In the genomic region with DNA sequence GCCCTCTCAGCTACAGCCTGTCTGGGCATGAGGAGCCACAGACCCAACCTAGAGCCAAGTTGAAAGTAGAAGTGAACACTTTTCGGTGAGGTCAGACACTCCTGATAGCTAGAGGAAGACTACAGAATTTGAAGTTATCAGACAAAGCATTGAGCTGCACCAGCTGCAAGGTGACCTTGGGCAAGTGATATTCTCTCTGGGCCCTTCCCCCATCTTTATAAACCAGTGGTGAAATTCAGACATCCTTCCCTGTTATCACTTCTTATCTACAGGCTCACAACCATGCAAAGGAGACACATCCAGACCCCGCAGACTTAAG, we compare ENCODE assay signal across 11 cellular contexts. TPM values are rescaled to one million over a fixed set of nuclear protein-coding genes. Genes with fewer than 3 reads are reported as not detected.
DNase-seq lines count a peak whose midpoint lies in the region; ATAC-seq and TF ChIP-seq lines count a peak whose summit lies in the region.
"Had no signal": no experiment of that assay in that cellular context is flagged by ENCODE, and none has a peak within 500 bp of the region (broad histone marks: within the 10 kb centered on the region; RNA-seq: fewer than 3 reads in every experiment).

No MANE protein-coding gene starts in this region.

- peak overlapping the region; percentile 51 for H2BK120ac ChIP-seq in IMR-90 (ENCODE audit: low read depth, low read length)

- H3K27me3 ChIP-seq in IMR-90 (ENCODE audit: control insufficient read depth, insufficient read depth, low read length) (no peaks in the 10 kb centered on the region), ovary (no peaks in the 10 kb centered on the region), lower lobe of right lung (ENCODE audit: low read depth) (no peaks in the 10 kb centered on the region)
- H3K27me3 ChIP-seq: right lobe of liver had no signal

- TF ChIP-seq CTCF in IMR-90 (conservative IDR thresholded peaks at IDR 0.05; ENCODE audit: low read depth, low read length) (no peak), brain (conservative IDR thresholded peaks at IDR 0.05) (no peak), ovary (IDR thresholded peaks at IDR 0.05) (no peak), lower lobe of right lung (IDR thresholded peaks at IDR 0.05) (no peak)

- no CpG with 5 or more reads among the region's 2 CpGs for WGBS in IMR-90 (ENCODE audit: extremely low coverage in 2 of 2, insufficient read length in 1 of 2), 2 experiments
- 8 to 20% (median 19%) methylated on average over 2 of the region's 2 CpGs for WGBS in ovary, 3 donors

- H2BK15ac ChIP-seq in IMR-90 (ENCODE audit: low read depth, low read length): peak overlapping the region; percentile 41; the same call in 1 of the 3 replicates

- H3K9me1 ChIP-seq in IMR-90 (ENCODE audit: insufficient read depth, low read length): no peaks in the 10 kb centered on the region; the same call in 1 of the 2 replicates

- peak overlapping the region; percentile 91 for H2AK5ac ChIP-seq in IMR-90 (ENCODE audit: low read depth, low read length)

- peaks cover 0 to 26% of the 10 kb centered on the region in 2 experiments; a peak in 2 of 4 replicates for H3K79me1 ChIP-seq in IMR-90 (ENCODE audit: low read depth in 1 of 2, low read length in 2 of 2)

- in situ Hi-C loops in IMR-90 (cut with MboI; ENCODE audit: low sequenced_read_pairs): no loop called here

- H2BK20ac ChIP-seq in IMR-90 (ENCODE audit: low read depth, low read length): no peak overlapping the region

- peak overlapping the region; percentile 67 to 91 (median 85) for H3K27ac Mint-ChIP-seq in brain
- H3K27ac Mint-ChIP-seq: activated naive CD8-positive, alpha-beta T cell had no signal

- H3K4me1 ChIP-seq in IMR-90 (ENCODE audit: control insufficient read depth, insufficient read depth, low read length) (peaks cover 14% of the 10 kb centered on the region), ovary (ENCODE audit: insufficient read depth) (peaks cover 18% of the 10 kb centered on the region), lower lobe of right lung (peaks cover 11% of the 10 kb centered on the region)
- H3K4me1 ChIP-seq: right lobe of liver had no signal

- POLR2A ChIA-PET in IMR-90 (lab: Charles Lee; ENCODE audit: unreplicated experiment): interaction anchor here (0.5 kb wide), 1 partner anchor 481 kb away, joined by 3 read pairs; no protein-coding TSS in a partner anchor

- no TSS peak for BruUV-seq in IMR-90 (replicated peaks; lab: Mats Ljungman, UMichigan)

- H4K8ac ChIP-seq in IMR-90 (ENCODE audit: low read depth in 2 of 2, low read length in 2 of 2): peak overlapping the region in 1 of 2 experiments; percentile 75; a peak in 1 of 4 replicates

- no peak overlapping the region for H3K27ac ChIP-seq in IMR-90 (ENCODE audit: insufficient read depth, low read length)
- H3K27ac ChIP-seq in ovary: peak overlapping the region; percentile 62 to 65
- H3K27ac ChIP-seq in lower lobe of right lung: no peak overlapping the region
- H3K27ac ChIP-seq: right lobe of liver had no signal

- H3K4ac ChIP-seq in IMR-90 (ENCODE audit: low read depth, low read length): peak overlapping the region; percentile 62; the same call in 1 of the 2 replicates

- dilution Hi-C loops in IMR-90 (cut with HindIII; ENCODE audit: low sequenced_read_pairs, unreplicated experiment): no loop called here

- no peak for TF ChIP-seq EP300 in ovary (IDR thresholded peaks at IDR 0.05)

- H3K4me2 ChIP-seq in IMR-90 (ENCODE audit: low read depth, low read length): no peak overlapping the region

- H3K18ac ChIP-seq in IMR-90 (ENCODE audit: low read depth, low read length): no peak overlapping the region

- no peak for TF ChIP-seq RAD21 in IMR-90 (IDR thresholded peaks at IDR 0.05; ENCODE audit: low read length)

- CTCF ChIA-PET in IMR-90 (lab: Yijun Ruan, JAX): interaction anchor here (0.8 to 1.8 kb wide), 3 partner anchors 8 to 54 kb away, joined by 3 to 7 read pairs (median 5); partner anchors contain the start of gene PMM1

- H3K4me3 ChIP-seq in IMR-90 (ENCODE audit: insufficient read depth, low read depth, low read length): no peak overlapping the region
- H3K4me3 ChIP-seq in ovary: no peak overlapping the region
- no peak overlapping the region for H3K4me3 ChIP-seq in lower lobe of right lung
- H3K4me3 ChIP-seq: right lobe of liver had no signal

- H3K36me3 ChIP-seq in IMR-90 (ENCODE audit: control insufficient read depth, insufficient read depth, low read length) (peaks cover 19% of the 10 kb centered on the region), ovary (no peaks in the 10 kb centered on the region), lower lobe of right lung (peaks cover 37% of the 10 kb centered on the region)

- intact Hi-C loops in IMR-90 (cut with micrococcal nuclease): loop anchor here (1.0 kb wide), 1 partner anchor 64 kb away; no protein-coding TSS in a partner anchor
- intact Hi-C loops in ovary (cut with DNase I): loop anchor here in 3 of 4 donors (5.0 to 10.0 kb wide), 3 partner anchors 53 to 195 kb away; partner anchors contain the start of gene POLR3H (in 3 of the 3)
- intact Hi-C loops in lower lobe of right lung (cut with DNase I): loop anchor here (10.0 kb wide), 1 partner anchor 53 kb away; the partner anchor contains the start of gene POLR3H

- H4K5ac ChIP-seq in IMR-90 (ENCODE audit: low read depth, low read length): no peak overlapping the region

- H2BK5ac ChIP-seq in IMR-90 (ENCODE audit: low read depth, low read length, poor library complexity, severe bottlenecking): peak overlapping the region; percentile 71

- no peak overlapping the region for H3K4me3 Mint-ChIP-seq in brain
- H3K4me3 Mint-ChIP-seq: activated naive CD8-positive, alpha-beta T cell; CD4-positive, CD25-positive, alpha-beta regulatory T cell had no signal

- ATAC-seq in IMR-90 (ENCODE audit: low read depth) (no peak; the same call in 1 of the 2 replicates), HG02885 (IDR thresholded peaks at IDR 0.05; ENCODE audit: poor library complexity, unreplicated experiment) (no peak), lower lobe of right lung (no peak)

- no peak overlapping the region for H3K56ac ChIP-seq in IMR-90 (ENCODE audit: extremely low read depth, insufficient read depth, low read length)

- H3K14ac ChIP-seq in IMR-90 (replicated peaks; ENCODE audit: low read depth, low read length): no peak overlapping the region

- H2AK9ac ChIP-seq in IMR-90 (replicated peaks; ENCODE audit: low read depth, low read length, poor library complexity): peak overlapping the region; percentile 55

- DNase-seq in IMR-90: no peak
- no peak for DNase-seq in ovary
- no peak for DNase-seq in occipital lobe (lab: John Stamatoyannopoulos, UW)
- no peak for DNase-seq in lower lobe of right lung
- DNase-seq: cortex of kidney, NCI-H1417 treated with DMSO at 0.1 percent for 48 hours had no signal

- no peak overlapping the region for H2AFZ ChIP-seq in IMR-90 (replicated peaks; ENCODE audit: low read length, poor library complexity)

- no peak for TF ChIP-seq POLR2A in IMR-90 (IDR thresholded peaks at IDR 0.05; ENCODE audit: low read depth, low read length)
- TF ChIP-seq POLR2A in ovary (IDR thresholded peaks at IDR 0.05): no peak

- no peak overlapping the region for H3K9ac ChIP-seq in IMR-90 (ENCODE audit: low read depth, low read length)

- no peak overlapping the region for H3K23ac ChIP-seq in IMR-90 (ENCODE audit: low read depth, low read length)

- peaks cover 4% of the 10 kb centered on the region for H3K36me3 Mint-ChIP-seq in brain

- no peaks in the 10 kb centered on the region for H3K9me3 Mint-ChIP-seq in brain
- H3K9me3 Mint-ChIP-seq: CD4-positive, CD25-positive, alpha-beta regulatory T cell had no signal

- peaks cover 11% of the 10 kb centered on the region for H4K20me1 ChIP-seq in IMR-90 (ENCODE audit: insufficient read depth, low read length)

- no peaks in the 10 kb centered on the region for H3K9me3 ChIP-seq in IMR-90 (ENCODE audit: control insufficient read depth, insufficient read depth, low read length)
- H3K9me3 ChIP-seq in ovary: no peaks in the 10 kb centered on the region
- no peaks in the 10 kb centered on the region for H3K9me3 ChIP-seq in lower lobe of right lung
- H3K9me3 ChIP-seq: right lobe of liver had no signal

- H4K91ac ChIP-seq in IMR-90 (ENCODE audit: insufficient read depth, low read depth, low read length): no peak overlapping the region

- H3K27me3 Mint-ChIP-seq in brain: no peaks in the 10 kb centered on the region
- H3K27me3 Mint-ChIP-seq: activated naive CD8-positive, alpha-beta T cell; CD4-positive, CD25-positive, alpha-beta regulatory T cell had no signal

- peaks cover 16% of the 10 kb centered on the region for H3K4me1 Mint-ChIP-seq in brain

RNA-seq across cellular contexts. Expression of gene PMM1, which starts 8.0 kb away (rescaled TPM):
- 22.2 and 22.8 TPM in 2 replicates for total RNA-seq in IMR-90 (2012; rRNA removed)
- polyA plus RNA-seq in IMR-90 (2012; rRNA removed): 92.8 and 103 TPM in 2 replicates
- polyA plus RNA-seq in IMR-90 (2012; cell fraction: cytosol; rRNA removed): 118 and 174 TPM in 2 replicates
- 167 and 222 TPM in 2 replicates for polyA plus RNA-seq in IMR-90 (2012; cell fraction: nucleus; rRNA removed; ENCODE audit: low replicate concordance)
- polyA plus RNA-seq in brain (ENCODE audit: insufficient read depth, low read depth, low replicate concordance): 65.2 TPM
- 10 to 100 TPM; 40.5 to 68.6 (median 55.7) TPM for total RNA-seq in ovary
- polyA plus RNA-seq in ovary: 10 to 100 TPM; 19.9 to 76.6 TPM
- 17.2 TPM for total RNA-seq in occipital lobe
- total RNA-seq in lower lobe of right lung: 47.3 TPM

RNA-seq across cellular contexts. Expression of gene DESI1, which starts 23.2 kb away (rescaled TPM):
- total RNA-seq in IMR-90 (2012; rRNA removed): 14.4 and 14.5 TPM in 2 replicates
- polyA plus RNA-seq in IMR-90 (2012; rRNA removed): 23.6 and 24.9 TPM in 2 replicates
- polyA plus RNA-seq in IMR-90 (2012; cell fraction: cytosol; rRNA removed): 10.3 and 13.7 TPM in 2 replicates
- polyA plus RNA-seq in IMR-90 (2012; cell fraction: nucleus; rRNA removed; ENCODE audit: low replicate concordance): 31.5 and 46.9 TPM in 2 replicates
- 27.0 TPM for polyA plus RNA-seq in brain (ENCODE audit: insufficient read depth, low read depth, low replicate concordance)
- 10 to 100 TPM; 15.4 to 34.5 (median 22.8) TPM for total RNA-seq in ovary
- polyA plus RNA-seq in ovary: 10 to 100 TPM; 10.8 to 26.9 TPM
- total RNA-seq in occipital lobe: 18.1 TPM
- 26.1 TPM for total RNA-seq in lower lobe of right lung

RNA-seq across cellular contexts. Expression of gene XRCC6, which starts 23.5 kb away (rescaled TPM):
- total RNA-seq in IMR-90 (2012; rRNA removed) (392 and 401 TPM in 2 replicates), ovary (100 to 1,000 TPM; 147 to 239 (median 200) TPM), occipital lobe (208 TPM), lower lobe of right lung (162 TPM)
- polyA plus RNA-seq in IMR-90 (2012; rRNA removed) (173 and 202 TPM in 2 replicates), brain (ENCODE audit: insufficient read depth, low read depth, low replicate concordance) (399 TPM), ovary (100 to 1,000 TPM; 165 to 380 TPM)
- polyA plus RNA-seq in IMR-90 (2012; cell fraction: cytosol; rRNA removed): 58.5 and 142 TPM in 2 replicates
- polyA plus RNA-seq in IMR-90 (2012; cell fraction: nucleus; rRNA removed; ENCODE audit: low replicate concordance): 19.7 and 77.2 TPM in 2 replicates

RNA-seq across cellular contexts. Expression of gene CSDC2, which starts 36.8 kb away (rescaled TPM):
- total RNA-seq in IMR-90 (2012; rRNA removed) (2.5 and 2.8 TPM in 2 replicates), ovary (100 to 1,000 TPM in 4 of 7 donors, 10 to 100 TPM in 3; 56.9 to 209 (median 101) TPM), occipital lobe (9.4 TPM), lower lobe of right lung (2.4 TPM)
- polyA plus RNA-seq in IMR-90 (2012; rRNA removed) (23.1 and 26.3 TPM in 2 replicates), brain (ENCODE audit: insufficient read depth, low read depth, low replicate concordance) (9.6 TPM), ovary (100 to 1,000 TPM in 1 of 2 donors, 1 to 10 TPM in 1; 2.5 to 151 TPM)
- 13.8 and 28.0 TPM in 2 replicates for polyA plus RNA-seq in IMR-90 (2012; cell fraction: cytosol; rRNA removed)
- polyA plus RNA-seq in IMR-90 (2012; cell fraction: nucleus; rRNA removed; ENCODE audit: low replicate concordance): 55.2 and 128 TPM in 2 replicates
- total RNA-seq: CD4-positive, CD25-positive, alpha-beta regulatory T cell had no signal
- polyA plus RNA-seq: CD4-positive, CD25-positive, alpha-beta regulatory T cell had no signal

RNA-seq across cellular contexts. Expression of gene POLR3H, which starts 53.3 kb away (rescaled TPM):
- total RNA-seq in IMR-90 (2012; rRNA removed) (37.8 and 39.7 TPM in 2 replicates), ovary (10 to 100 TPM; 17.2 to 84.6 (median 52.9) TPM), occipital lobe (23.7 TPM), lower lobe of right lung (39.0 TPM)
- polyA plus RNA-seq in IMR-90 (2012; rRNA removed) (62.1 and 67.8 TPM in 2 replicates), brain (ENCODE audit: insufficient read depth, low read depth, low replicate concordance) (39.3 TPM), ovary (10 to 100 TPM; 15.7 to 34.1 TPM)
- polyA plus RNA-seq in IMR-90 (2012; cell fraction: cytosol; rRNA removed): 47.0 and 48.8 TPM in 2 replicates
- polyA plus RNA-seq in IMR-90 (2012; cell fraction: nucleus; rRNA removed; ENCODE audit: low replicate concordance): 34.7 and 48.2 TPM in 2 replicates

Comparison
In these comparisons a context has a peak if more than half of its experiments do, and no peak if none do; other contexts are left out.
1. H3K27ac ChIP-seq: peak in ovary (2 of 2); none in IMR-90 (single experiment) and lower lobe of right lung (single experiment).